8 cellular contexts compared by ENCODE assay signal in genomic region chr11:118907051-118907748, GRCh38. TPM values are rescaled to one million over a fixed set of nuclear protein-coding genes. Genes with fewer than 3 reads are reported as not detected.
DNase-seq lines count a peak whose midpoint lies in the region; ATAC-seq and TF ChIP-seq lines count a peak whose summit lies in the region.

No MANE protein-coding gene starts in this region.

- H3K9me3 Mint-ChIP-seq in activated naive CD4-positive, alpha-beta T cell treated with anti-CD3 and anti-CD28 coated beads for 36 hours = no peaks in the 10 kb centered on the region

- H3K4me1 ChIP-seq in Karpas-422 (ENCODE audit: low read length) = no peaks in the 10 kb centered on the region; the same call in 1 of the 2 replicates
- peaks cover 32% of the 10 kb centered on the region for H3K4me1 ChIP-seq in SJCRH30
- peaks cover 34 to 40% of the 10 kb centered on the region in 2 experiments for H3K4me1 ChIP-seq in trophoblast cell (ENCODE audit: control insufficient read depth in 1 of 2, insufficient read depth in 2 of 2, low read length in 2 of 2)
- H3K4me1 ChIP-seq in upper lobe of left lung = peaks cover 52 to 58% (median 53%) of the 10 kb centered on the region in 4 donors

- H3K4me3 ChIP-seq in Karpas-422 (ENCODE audit: low read length) (no peak overlapping the region), SJCRH30 (no peak overlapping the region), trophoblast cell (ENCODE audit: low read depth, low read length) (no peak overlapping the region), upper lobe of left lung (no peak overlapping the region)

- no peaks in the 10 kb centered on the region for H3K79me2 ChIP-seq in Karpas-422 (ENCODE audit: low read length)
- peaks cover 32% of the 10 kb centered on the region for H3K79me2 ChIP-seq in trophoblast cell (ENCODE audit: control insufficient read depth, insufficient read depth, low read length, poor library complexity)

- no peaks in the 10 kb centered on the region for H3K9me2 ChIP-seq in Karpas-422 (replicated peaks; ENCODE audit: insufficient read depth, low read length)

- WGBS in trophoblast cell (ENCODE audit: extremely low coverage, insufficient coverage, insufficient read length) = no CpG with 5 or more reads among the region's 21 CpGs
- 41 to 43% methylated on average over 21 of the region's 21 CpGs for WGBS in upper lobe of left lung, 2 donors

- H3K14ac ChIP-seq in trophoblast cell (ENCODE audit: low read length) = no peak overlapping the region

- TF ChIP-seq POLR2A in upper lobe of left lung (IDR thresholded peaks at IDR 0.05) = no peak

- peak; percentile 87 to 99 (median 96) for TF ChIP-seq CTCF in upper lobe of left lung (IDR thresholded peaks at IDR 0.05)

- DNase-seq in AG08396 (ENCODE audit: low spot score) (peak; percentile 82), Karpas-422 (peak; percentile 88), SJCRH30 (peak; percentile 60 to 85), head of caudate nucleus (peak in 41 of 42 donors; percentile 78 to 96 (median 90)), trophoblast cell (peak; percentile 74 to 91), upper lobe of left lung (peak; percentile 82 to 89)
- peak; percentile 96 for DNase-seq in activated naive CD4-positive, alpha-beta T cell treated with anti-CD3 and anti-CD28 coated beads for 36 hours

- H3K9me3 ChIP-seq in Karpas-422 (ENCODE audit: low read length) (no peaks in the 10 kb centered on the region), SJCRH30 (replicated peaks) (no peaks in the 10 kb centered on the region), trophoblast cell (ENCODE audit: insufficient read depth, low read depth, low read length) (no peaks in the 10 kb centered on the region), upper lobe of left lung (no peaks in the 10 kb centered on the region)

- no peaks in the 10 kb centered on the region for H3K27me3 Mint-ChIP-seq in activated naive CD4-positive, alpha-beta T cell treated with anti-CD3 and anti-CD28 coated beads for 36 hours (ENCODE audit: low read depth)

- H3K4me2 ChIP-seq in Karpas-422 (ENCODE audit: low read depth, low read length, poor library complexity, severe bottlenecking) (no peak overlapping the region), trophoblast cell (ENCODE audit: low read length) (no peak overlapping the region)

- H3K4me1 Mint-ChIP-seq in activated naive CD4-positive, alpha-beta T cell treated with anti-CD3 and anti-CD28 coated beads for 36 hours (ENCODE audit: low read depth) = peaks cover 44% of the 10 kb centered on the region

- H2AFZ ChIP-seq in Karpas-422 (ENCODE audit: low read length) = no peak overlapping the region
- no peak overlapping the region for H2AFZ ChIP-seq in trophoblast cell (ENCODE audit: insufficient read depth, low read length, poor library complexity)

- H3K9ac ChIP-seq in Karpas-422 (ENCODE audit: low read length) (no peak overlapping the region), trophoblast cell (ENCODE audit: low read length) (no peak overlapping the region)

- H3K4ac ChIP-seq in trophoblast cell (ENCODE audit: low read depth, low read length) = no peak overlapping the region

- peaks cover 13% of the 10 kb centered on the region for H3K36me3 Mint-ChIP-seq in activated naive CD4-positive, alpha-beta T cell treated with anti-CD3 and anti-CD28 coated beads for 36 hours (ENCODE audit: low read depth)

- H2BK12ac ChIP-seq in trophoblast cell (ENCODE audit: low read length) = no peak overlapping the region

- ATAC-seq in GM19043 (IDR thresholded peaks at IDR 0.05; ENCODE audit: low read depth, unreplicated experiment) (peak; percentile 64), upper lobe of left lung (ENCODE audit: low FRiP score in 2 of 2) (peak; percentile 67 to 77)

- H3K18ac ChIP-seq in trophoblast cell (ENCODE audit: low read length) = no peak overlapping the region

- CTCF ChIA-PET in activated naive CD4-positive, alpha-beta T cell treated with anti-CD3 and anti-CD28 coated beads for 36 hours (lab: Charles Lee) = interaction anchor here (0.8 to 3.3 kb wide), 11 partner anchors 12 to 247 kb away, joined by 3 to 15 read pairs (median 5); partner anchors contain the start of gene CXCR5

- TF ChIP-seq EP300 in upper lobe of left lung (IDR thresholded peaks at IDR 0.05) = no peak

- H3K27ac Mint-ChIP-seq in activated naive CD4-positive, alpha-beta T cell treated with anti-CD3 and anti-CD28 coated beads for 36 hours = peak overlapping the region; percentile 80

- H4K12ac ChIP-seq in trophoblast cell (ENCODE audit: low read depth, low read length) = no peak overlapping the region

- peaks cover 31% of the 10 kb centered on the region for H3K79me1 ChIP-seq in trophoblast cell (ENCODE audit: low read length)

- H2BK5ac ChIP-seq in trophoblast cell (ENCODE audit: low read depth, low read length, poor library complexity) = no peak overlapping the region

- no peak overlapping the region for H3K23ac ChIP-seq in trophoblast cell (ENCODE audit: low read length)

- no peak overlapping the region for H4K8ac ChIP-seq in trophoblast cell (ENCODE audit: low read depth, low read length)

- no peak overlapping the region for H2BK120ac ChIP-seq in trophoblast cell (ENCODE audit: insufficient read depth, low read length, poor library complexity)

- intact Hi-C loops in activated naive CD4-positive, alpha-beta T cell treated with anti-CD3 and anti-CD28 coated beads for 36 hours (cut with micrococcal nuclease) = loop anchor here (1.0 to 5.0 kb wide), 4 partner anchors 21 to 124 kb away; partner anchors contain the start of genes SLC37A4 and UPK2
- intact Hi-C loops in head of caudate nucleus (cut with DNase I) = loop anchor here (2.0 to 10.0 kb wide), 3 partner anchors 22 to 112 kb away; partner anchors contain the start of genes DDX6 and UPK2

- H3K36me3 ChIP-seq in Karpas-422 (ENCODE audit: insufficient read depth, low read length) (no peaks in the 10 kb centered on the region), SJCRH30 (no peaks in the 10 kb centered on the region), trophoblast cell (ENCODE audit: control insufficient read depth in 1 of 2, insufficient read depth in 2 of 2, low read length in 2 of 2) (peaks cover 50 to 51% of the 10 kb centered on the region in 2 experiments), upper lobe of left lung (peaks cover 11 to 62% (median 41%) of the 10 kb centered on the region in 4 donors)

- H3K27ac ChIP-seq in Karpas-422 (ENCODE audit: low read length) (no peak overlapping the region), SJCRH30 (no peak overlapping the region), trophoblast cell (ENCODE audit: low read depth, low read length) (no peak overlapping the region), upper lobe of left lung (peak overlapping the region; percentile 11 to 98 (median 97))

- no peaks in the 10 kb centered on the region for H4K20me1 ChIP-seq in Karpas-422 (ENCODE audit: insufficient read depth, low read depth, low read length)

- no peak overlapping the region for H4K91ac ChIP-seq in trophoblast cell (ENCODE audit: low read depth, low read length)

- no peaks in the 10 kb centered on the region for H3K27me3 ChIP-seq in Karpas-422 (ENCODE audit: low read length)
- H3K27me3 ChIP-seq in SJCRH30 = no peaks in the 10 kb centered on the region
- H3K27me3 ChIP-seq in trophoblast cell (ENCODE audit: insufficient read depth, low read length) = no peaks in the 10 kb centered on the region
- H3K27me3 ChIP-seq in upper lobe of left lung = no peaks in the 10 kb centered on the region

- no peak overlapping the region for H2AK5ac ChIP-seq in trophoblast cell (ENCODE audit: low read length)

- H3K4me3 Mint-ChIP-seq in activated naive CD4-positive, alpha-beta T cell treated with anti-CD3 and anti-CD28 coated beads for 36 hours = no peak overlapping the region

RNA-seq across cellular contexts. Expression of gene BCL9L, which starts 18.5 kb away (rescaled TPM):
- 0.18 and 0.56 TPM in 2 replicates for total RNA-seq in Karpas-422 (2014; rRNA removed; shearing (Covaris generic); ENCODE audit: low replicate concordance)
- 2.2 and 4.3 TPM in 2 replicates for total RNA-seq in SJCRH30 (2014; rRNA removed; shearing (Covaris generic))
- total RNA-seq in activated naive CD4-positive, alpha-beta T cell treated with anti-CD3 and anti-CD28 coated beads for 36 hours = 10 to 100 TPM; 33.3 to 36.1 TPM
- 187 and 191 TPM in 2 replicates for polyA plus RNA-seq in trophoblast cell (2013)
- total RNA-seq in upper lobe of left lung = 10 to 100 TPM; 28.7 to 70.2 (median 66.4) TPM

RNA-seq across cellular contexts. Expression of gene CXCR5, which starts 23.5 kb away (rescaled TPM):
- total RNA-seq in Karpas-422 (2014; rRNA removed; shearing (Covaris generic); ENCODE audit: low replicate concordance) = 0.71 and 1.2 TPM in 2 replicates
- not detected in 2 replicates for total RNA-seq in SJCRH30 (2014; rRNA removed; shearing (Covaris generic))
- total RNA-seq in activated naive CD4-positive, alpha-beta T cell treated with anti-CD3 and anti-CD28 coated beads for 36 hours = 10 to 100 TPM; 25.6 to 26.1 TPM
- polyA plus RNA-seq in trophoblast cell (2013) = 0.03 and 0.06 TPM in 2 replicates
- under 1 TPM in 4 of 6 donors, not detected in 2; under 0.01 to 0.17 (median 0.16) TPM for total RNA-seq in upper lobe of left lung

RNA-seq across cellular contexts. Expression of gene UPK2, which starts 48.9 kb away (rescaled TPM):
- total RNA-seq in Karpas-422 (2014; rRNA removed; shearing (Covaris generic); ENCODE audit: low replicate concordance) = not detected in 2 replicates
- not detected in 2 replicates for total RNA-seq in SJCRH30 (2014; rRNA removed; shearing (Covaris generic))
- total RNA-seq in activated naive CD4-positive, alpha-beta T cell treated with anti-CD3 and anti-CD28 coated beads for 36 hours = under 1 TPM; 0.25 to 0.45 TPM
- polyA plus RNA-seq in trophoblast cell (2013) = 2.8 and 3.2 TPM in 2 replicates
- not detected for total RNA-seq in upper lobe of left lung

Comparison
In these comparisons a context has a peak if more than half of its experiments do, and no peak if none do; other contexts are left out.
1. H3K27ac ChIP-seq: peak in upper lobe of left lung (4 of 4); none in Karpas-422 (single experiment), SJCRH30 (single experiment) and trophoblast cell (single experiment).
2. RNA of gene CXCR5, which starts 23.5 kb away (total RNA-seq): 25.6 to 26.1 TPM in activated naive CD4-positive, alpha-beta T cell treated with anti-CD3 and anti-CD28 coated beads for 36 hours; 0.71 to 1.2 TPM in Karpas-422, under 0.01 to 0.17 TPM in upper lobe of left lung and not detected in SJCRH30; every median in the first group is over 10 times any median in the second.
3. Peak in every context shown above with its lines, with median percentiles within 50 percentile points of each other: DNase-seq.